ENCODE assay signal across 17 cellular contexts in the genomic region with DNA sequence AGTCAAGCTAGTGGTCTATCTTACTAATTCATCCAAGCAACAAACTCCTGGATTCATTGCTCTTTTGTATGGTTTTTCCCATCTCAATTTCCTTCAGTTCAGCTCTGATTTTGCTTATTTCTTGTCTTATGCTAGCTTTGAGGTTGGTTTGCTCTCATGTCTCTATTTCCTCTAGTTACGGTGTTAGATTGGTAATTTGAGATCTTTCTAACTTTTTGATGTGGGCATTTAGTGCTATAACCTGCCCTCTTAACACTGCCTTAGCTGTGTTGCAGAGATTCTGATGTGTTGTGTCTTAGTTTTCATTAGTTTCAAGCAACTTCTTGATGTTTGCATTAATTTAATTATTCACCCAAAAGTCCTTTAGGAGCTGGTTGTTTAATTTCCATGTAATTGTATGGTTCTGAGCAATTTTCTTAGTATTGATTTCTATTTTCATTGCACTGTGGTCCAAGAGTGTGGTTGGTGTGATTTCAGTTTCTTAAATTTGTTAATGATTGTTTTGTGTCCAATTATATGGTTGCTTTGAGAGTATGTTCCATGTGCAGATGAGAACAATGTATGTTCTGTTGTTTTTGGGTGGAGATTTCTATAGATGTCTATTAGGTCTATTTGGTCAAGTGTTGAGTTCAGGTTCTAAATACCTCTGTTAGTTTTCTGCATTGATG.
A peak's percentile ranks its signal among the peaks of the same experiment; 100 is the strongest.
DNase-seq lines count a peak whose midpoint lies in the region; ATAC-seq and TF ChIP-seq lines count a peak whose summit lies in the region.
"Had no signal": no experiment of that assay in that cellular context is flagged by ENCODE, and none has a peak within 500 bp of the region (broad histone marks: within the 10 kb centered on the region; RNA-seq: fewer than 3 reads in every experiment).

No MANE protein-coding gene starts in this region.

- H3K9me3 ChIP-seq in naive thymus-derived CD4-positive, alpha-beta T cell (ENCODE audit: control insufficient read depth in 2 of 3, low read length in 3 of 3), result no peaks in the 10 kb centered on the region
- H3K9me3 ChIP-seq in endodermal cell (ENCODE audit: control insufficient read depth, low read length), result peaks cover 19% of the 10 kb centered on the region
- H3K9me3 ChIP-seq: breast epithelium had no signal

- intact Hi-C loops in naive thymus-derived CD4-positive, alpha-beta T cell (cut with micrococcal nuclease), result loop anchor here in 1 of 2 donors (1.0 to 5.0 kb wide), 2 partner anchors 21 to 38 kb away; no protein-coding TSS in a partner anchor

- peaks cover 0 to 2% of the 10 kb centered on the region in 2 donors for H3K9me3 Mint-ChIP-seq in activated T-cell treated with anti-CD3 and anti-CD28 coated beads, Interleukin-2, amount 50 U/mL, for 72 hours
- peaks cover 0 to 7% (median 0%) of the 10 kb centered on the region in 11 donors for H3K9me3 Mint-ChIP-seq in naive thymus-derived CD4-positive, alpha-beta T cell
- peaks cover 20% of the 10 kb centered on the region for H3K9me3 Mint-ChIP-seq in endodermal cell
- H3K9me3 Mint-ChIP-seq: GM23338 had no signal

- CTCF ChIA-PET in naive thymus-derived CD4-positive, alpha-beta T cell (lab: Charles Lee), result interaction anchor here (1.1 kb wide), 1 partner anchor 20 kb away, joined by 3 read pairs; no protein-coding TSS in a partner anchor

- 0% methylated on average over 1 of the region's 1 CpG; no CpG with 5 or more reads in 1 of the 2 experiments for WGBS in endodermal cell (ENCODE audit: insufficient coverage in 1 of 2, insufficient read length in 1 of 2), 2 experiments

- H3K27ac Mint-ChIP-seq in activated T-cell treated with anti-CD3 and anti-CD28 coated beads, Interleukin-2, amount 50 U/mL, for 72 hours, result peak overlapping the region; percentile 3
- H3K27ac Mint-ChIP-seq in naive thymus-derived CD4-positive, alpha-beta T cell, result peak overlapping the region in 8 of 9 donors; percentile 4 to 77 (median 68)
- no peak overlapping the region for H3K27ac Mint-ChIP-seq in endodermal cell
- H3K27ac Mint-ChIP-seq: GM23338 had no signal

- peaks cover 20 to 25% of the 10 kb centered on the region in 2 donors for H3K4me1 ChIP-seq in naive thymus-derived CD4-positive, alpha-beta T cell (ENCODE audit: control insufficient read depth in 2 of 2, insufficient read depth in 2 of 2, low read length in 2 of 2)
- H3K4me1 ChIP-seq in endodermal cell (ENCODE audit: control insufficient read depth, insufficient read depth, low read length), result peaks cover 2% of the 10 kb centered on the region
- H3K4me1 ChIP-seq: breast epithelium had no signal

- no peaks in the 10 kb centered on the region for H3K36me3 Mint-ChIP-seq in activated T-cell treated with anti-CD3 and anti-CD28 coated beads, Interleukin-2, amount 50 U/mL, for 72 hours (ENCODE audit: insufficient read depth in 2 of 2)
- H3K36me3 Mint-ChIP-seq in naive thymus-derived CD4-positive, alpha-beta T cell, result peaks cover 0 to 4% (median 0%) of the 10 kb centered on the region in 5 donors
- H3K36me3 Mint-ChIP-seq in endodermal cell (ENCODE audit: low read depth), result peaks cover 1% of the 10 kb centered on the region

- no peak overlapping the region for H3K9ac ChIP-seq in endodermal cell (ENCODE audit: extremely low read depth, low read length, poor library complexity, severe bottlenecking)

- no peak overlapping the region for H3K4me3 Mint-ChIP-seq in activated T-cell treated with anti-CD3 and anti-CD28 coated beads, Interleukin-2, amount 50 U/mL, for 72 hours
- H3K4me3 Mint-ChIP-seq in naive thymus-derived CD4-positive, alpha-beta T cell, result peak overlapping the region in 8 of 10 donors; percentile 49 to 80 (median 65)
- H3K4me3 Mint-ChIP-seq in endodermal cell, result no peak overlapping the region
- H3K4me3 Mint-ChIP-seq: GM23338 had no signal

- H3K4me3 ChIP-seq in naive thymus-derived CD4-positive, alpha-beta T cell (ENCODE audit: low read length), result peak overlapping the region; percentile 1
- H3K4me3 ChIP-seq in endodermal cell (ENCODE audit: low read length), result no peak overlapping the region
- H3K4me3 ChIP-seq: breast epithelium, GM23338 had no signal

- no peak for ATAC-seq in activated T-cell treated with anti-CD3 and anti-CD28 coated beads, Interleukin-2, amount 50 U/mL, for 72 hours (replicated peaks in 1 of 2)
- ATAC-seq in GM21381 (IDR thresholded peaks at IDR 0.05; ENCODE audit: unreplicated experiment) (peak; percentile 59), HG03342 (IDR thresholded peaks at IDR 0.05; ENCODE audit: unreplicated experiment) (peak; percentile 59), GM19351 (IDR thresholded peaks at IDR 0.05; ENCODE audit: unreplicated experiment) (no peak)
- peak; percentile 80 for ATAC-seq in naive thymus-derived CD4-positive, alpha-beta T cell
- ATAC-seq: GM23338, left lobe of liver had no signal

- POLR2A ChIA-PET in naive thymus-derived CD4-positive, alpha-beta T cell (lab: Charles Lee), result interaction anchor here (1.3 kb wide), 1 partner anchor 21 kb away, joined by 7 read pairs; no protein-coding TSS in a partner anchor

- no peaks in the 10 kb centered on the region for H3K36me3 ChIP-seq in naive thymus-derived CD4-positive, alpha-beta T cell (ENCODE audit: control insufficient read depth in 2 of 3, insufficient read depth in 3 of 3, low read length in 3 of 3)
- no peaks in the 10 kb centered on the region for H3K36me3 ChIP-seq in endodermal cell (ENCODE audit: control insufficient read depth, insufficient read depth, low read length)
- H3K36me3 ChIP-seq: breast epithelium had no signal

- no peak for DNase-seq in activated T-cell treated with anti-CD3 and anti-CD28 coated beads, Interleukin-2, amount 50 U/mL, for 72 hours
- DNase-seq in activated T-cell treated with anti-CD3 and anti-CD28 coated beads for 4 hours (no peak), epidermal melanocyte (ENCODE audit: insufficient read length, low spot score) (no peak), endodermal cell (no peak)
- DNase-seq in naive thymus-derived CD4-positive, alpha-beta T cell, result peak in 6 of 9 donors; percentile 29 to 61 (median 50)
- DNase-seq: 8988T; activated CD4-positive, alpha-beta T cell treated with anti-CD3 and anti-CD28 coated beads, Interleukin-2, amount 50 U/mL, for 1 hour; NCI-H1105 treated with DMSO at 0.1 percent for 48 hours; NCI-H2107; NCI-H524 treated with DMSO at 0.1 percent for 48 hours; stimulated activated CD4-positive, alpha-beta T cell treated with anti-CD3 and anti-CD28 coated beads, Interleukin-12 subunit alpha, Interleukin-12 subunit beta, amount 100 ng/mL, for 4 hours had no signal

- H3K4me1 Mint-ChIP-seq in activated T-cell treated with anti-CD3 and anti-CD28 coated beads, Interleukin-2, amount 50 U/mL, for 72 hours (ENCODE audit: low read depth), result peaks cover 14% of the 10 kb centered on the region
- H3K4me1 Mint-ChIP-seq in naive thymus-derived CD4-positive, alpha-beta T cell, result peaks cover 10 to 36% (median 34%) of the 10 kb centered on the region in 7 donors
- peaks cover 12% of the 10 kb centered on the region for H3K4me1 Mint-ChIP-seq in endodermal cell
- H3K4me1 Mint-ChIP-seq: GM23338 had no signal

- H3K27ac ChIP-seq in naive thymus-derived CD4-positive, alpha-beta T cell (ENCODE audit: low read depth, low read length), result no peak overlapping the region
- no peak overlapping the region for H3K27ac ChIP-seq in endodermal cell (ENCODE audit: low read depth, low read length)
- H3K27ac ChIP-seq: breast epithelium had no signal

- no peak for TF ChIP-seq CTCF in endodermal cell (conservative IDR thresholded peaks at IDR 0.05)

- no peaks in the 10 kb centered on the region for H3K27me3 ChIP-seq in naive thymus-derived CD4-positive, alpha-beta T cell (ENCODE audit: control insufficient read depth in 2 of 2, insufficient read depth in 2 of 2, low read length in 2 of 2)
- H3K27me3 ChIP-seq in endodermal cell (ENCODE audit: control insufficient read depth, insufficient read depth, low read length, poor library complexity, severe bottlenecking), result no peaks in the 10 kb centered on the region
- H3K27me3 ChIP-seq: breast epithelium had no signal

- H3K27me3 Mint-ChIP-seq in activated T-cell treated with anti-CD3 and anti-CD28 coated beads, Interleukin-2, amount 50 U/mL, for 72 hours (ENCODE audit: low read depth), result no peaks in the 10 kb centered on the region
- H3K27me3 Mint-ChIP-seq in naive thymus-derived CD4-positive, alpha-beta T cell, result no peaks in the 10 kb centered on the region
- H3K27me3 Mint-ChIP-seq in endodermal cell (ENCODE audit: insufficient read depth), result peaks cover 31% of the 10 kb centered on the region

Comparison
In these comparisons a context has a peak if more than half of its experiments do, and no peak if none do; other contexts are left out.
1. ATAC-seq: peak in GM21381 (single experiment), HG03342 (single experiment) and naive thymus-derived CD4-positive, alpha-beta T cell (single experiment); none in activated T-cell treated with anti-CD3 and anti-CD28 coated beads, Interleukin-2, amount 50 U/mL, for 72 hours (0 of 2) and GM19351 (single experiment).
2. DNase-seq: peak in naive thymus-derived CD4-positive, alpha-beta T cell (6 of 9); none in activated T-cell treated with anti-CD3 and anti-CD28 coated beads, Interleukin-2, amount 50 U/mL, for 72 hours (0 of 2), activated T-cell treated with anti-CD3 and anti-CD28 coated beads for 4 hours (single experiment), epidermal melanocyte (single experiment) and endodermal cell (single experiment).
3. H3K4me3 Mint-ChIP-seq: peak in naive thymus-derived CD4-positive, alpha-beta T cell (8 of 10); none in activated T-cell treated with anti-CD3 and anti-CD28 coated beads, Interleukin-2, amount 50 U/mL, for 72 hours (0 of 2) and endodermal cell (single experiment).